In the genomic region with DNA sequence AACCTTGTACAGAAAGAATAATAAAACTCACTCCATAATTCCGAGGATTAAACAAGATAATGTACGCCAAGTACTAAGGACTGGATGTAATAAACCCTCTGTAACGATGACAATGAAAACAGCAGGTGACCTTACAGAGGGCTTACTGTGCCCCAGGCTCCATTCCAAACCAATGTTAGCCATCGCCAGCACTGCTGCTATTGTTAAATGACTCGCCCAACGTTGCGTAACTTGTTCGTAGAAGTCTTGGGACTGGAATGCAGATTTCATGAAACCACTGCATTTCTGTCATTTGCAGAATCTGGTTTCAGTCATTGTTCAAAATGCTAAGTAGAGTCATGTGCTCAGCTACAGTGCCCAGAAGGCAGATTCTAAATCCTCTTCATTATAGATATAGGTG, we compare ENCODE assay signal across 9 cellular contexts. TPM values are rescaled to one million over a fixed set of nuclear protein-coding genes. Genes with fewer than 3 reads are reported as not detected.
DNase-seq lines count a peak whose midpoint lies in the region; ATAC-seq, FAIRE-seq and TF ChIP-seq lines count a peak whose summit lies in the region.
"Had no signal": no experiment of that assay in that cellular context is flagged by ENCODE, and none has a peak within 500 bp of the region (broad histone marks: within the 10 kb centered on the region; RNA-seq: fewer than 3 reads in every experiment).

No MANE protein-coding gene starts in this region.

- 83 to 90% (median 87%) methylated on average over 8 of the region's 8 CpGs for WGBS in heart left ventricle, 4 donors

- H3K27me3 ChIP-seq in GM23338 (ENCODE audit: insufficient read depth) (no peaks in the 10 kb centered on the region), heart left ventricle (peaks cover 0 to 13% (median 0%) of the 10 kb centered on the region in 9 donors), subcutaneous abdominal adipose tissue (ENCODE audit: control insufficient read depth in 5 of 5, insufficient read depth in 4 of 5, low read length in 5 of 5) (no peaks in the 10 kb centered on the region)

- no peak for TF ChIP-seq CTCF in GM23338 (conservative IDR thresholded peaks at IDR 0.05; ENCODE audit: low read depth in 2 of 2)
- no peak for TF ChIP-seq CTCF in heart left ventricle (IDR thresholded peaks at IDR 0.05)

- peaks cover 5% of the 10 kb centered on the region for H4K20me1 ChIP-seq in GM23338 (replicated peaks; ENCODE audit: insufficient read depth)

- intact Hi-C loops in heart left ventricle (cut with DNase I) = no loop called here

- TF ChIP-seq POLR2A in heart left ventricle (IDR thresholded peaks at IDR 0.05) = no peak
- TF ChIP-seq POLR2A in GM12891 (IDR thresholded peaks at IDR 0.05; ENCODE audit: low read depth, low read length) = no peak

- H3K36me3 ChIP-seq in GM23338 (ENCODE audit: insufficient read depth) (peaks cover 5% of the 10 kb centered on the region), heart left ventricle (peaks cover 0 to 12% (median under 1%) of the 10 kb centered on the region in 9 donors), subcutaneous abdominal adipose tissue (ENCODE audit: control insufficient read depth in 5 of 5, insufficient read depth in 5 of 5, low read length in 5 of 5) (peaks cover 0 to 4% (median 0%) of the 10 kb centered on the region in 5 donors)

- H3K27ac ChIP-seq in GM23338 (ENCODE audit: low read depth) = no peak overlapping the region
- peak overlapping the region in 4 of 12 donors; percentile 7 to 83 (median 45) for H3K27ac ChIP-seq in heart left ventricle
- peak overlapping the region; percentile 42 for H3K27ac ChIP-seq in subcutaneous abdominal adipose tissue (ENCODE audit: low read depth, low read length)

- peaks cover 11% of the 10 kb centered on the region for H3K4me1 Mint-ChIP-seq in GM23338

- no peak overlapping the region for H3K4me2 ChIP-seq in GM23338

- ATAC-seq in GM23338 = peak; percentile 50
- peak; percentile 42 to 82 (median 68) for ATAC-seq in heart left ventricle
- ATAC-seq in left lobe of liver = no peak

- in situ Hi-C loops in SK-MEL-5 (cut with HindIII; ENCODE audit: low pct_unique_long_range_greater_than_20kb, low sequenced_read_pairs) = no loop called here

- H3K4me3 ChIP-seq in GM23338 = no peak overlapping the region
- H3K4me3 ChIP-seq in heart left ventricle = no peak overlapping the region
- H3K4me3 ChIP-seq in subcutaneous abdominal adipose tissue (ENCODE audit: low read depth in 1 of 5, low read length in 5 of 5) = no peak overlapping the region

- H2AFZ ChIP-seq in GM23338 = no peak overlapping the region

- peaks cover 7% of the 10 kb centered on the region for H3K27me3 Mint-ChIP-seq in GM23338 (ENCODE audit: insufficient read depth, low read depth, poor library complexity)

- peaks cover 27% of the 10 kb centered on the region for H3K36me3 Mint-ChIP-seq in GM23338 (ENCODE audit: low read depth)
- H3K36me3 Mint-ChIP-seq: activated naive CD8-positive, alpha-beta T cell had no signal

- H3K4me1 ChIP-seq in GM23338 (ENCODE audit: insufficient read depth) (no peaks in the 10 kb centered on the region), heart left ventricle (peaks cover 0 to 33% (median 0%) of the 10 kb centered on the region in 12 donors), subcutaneous abdominal adipose tissue (ENCODE audit: control insufficient read depth in 5 of 5, insufficient read depth in 5 of 5, low read length in 5 of 5) (peaks cover 0 to 21% (median 8%) of the 10 kb centered on the region in 5 donors)

- no peak overlapping the region for H3K4me3 Mint-ChIP-seq in GM23338
- H3K4me3 Mint-ChIP-seq: activated naive CD8-positive, alpha-beta T cell had no signal

- no peaks in the 10 kb centered on the region for H3K9me3 Mint-ChIP-seq in GM23338

- no peak overlapping the region for H3K27ac Mint-ChIP-seq in GM23338
- H3K27ac Mint-ChIP-seq: activated naive CD8-positive, alpha-beta T cell had no signal

- peaks cover 11% of the 10 kb centered on the region; the same call in 1 of the 2 replicates for H3K79me2 ChIP-seq in GM23338 (replicated peaks; ENCODE audit: insufficient read depth)

- H3K9me3 ChIP-seq in heart left ventricle (peaks cover 0 to 3% (median 0%) of the 10 kb centered on the region in 12 donors), subcutaneous abdominal adipose tissue (ENCODE audit: control insufficient read depth in 5 of 5, low read length in 5 of 5) (no peaks in the 10 kb centered on the region)

- DNase-seq in A172 (ENCODE audit: low spot score) = peak; percentile 93
- DNase-seq in GM23338 (ENCODE audit: low spot score) = peak; percentile 42
- DNase-seq in SK-MEL-5 (ENCODE audit: low read depth, low spot score) = peak; percentile 62
- peak in 3 of 5 donors; percentile 21 to 66 (median 56) for DNase-seq in heart left ventricle
- DNase-seq in GM12891 (ENCODE audit: insufficient read length, low spot score) = no peak
- DNase-seq in left lobe of liver (ENCODE audit: low spot score) = no peak
- no peak for DNase-seq in NCI-H2029 (lab: John Stamatoyannopoulos, UW)

- H3K9ac ChIP-seq in subcutaneous abdominal adipose tissue (ENCODE audit: low read length in 5 of 5) = no peak overlapping the region

- no peaks in the 10 kb centered on the region for H3K9me2 ChIP-seq in GM23338 (ENCODE audit: insufficient read depth)

- FAIRE-seq in GM12891 (lab: Jason Lieb, UNC) = no peak

- H3F3A ChIP-seq in GM23338 (replicated peaks; ENCODE audit: low read depth) = no peaks in the 10 kb centered on the region

TF ChIP-seq in GM23338, 12 proteins besides CTCF, POLR2A, EP300 and RAD21 (continues in another document):
- TF ChIP-seq, protein P1, sequence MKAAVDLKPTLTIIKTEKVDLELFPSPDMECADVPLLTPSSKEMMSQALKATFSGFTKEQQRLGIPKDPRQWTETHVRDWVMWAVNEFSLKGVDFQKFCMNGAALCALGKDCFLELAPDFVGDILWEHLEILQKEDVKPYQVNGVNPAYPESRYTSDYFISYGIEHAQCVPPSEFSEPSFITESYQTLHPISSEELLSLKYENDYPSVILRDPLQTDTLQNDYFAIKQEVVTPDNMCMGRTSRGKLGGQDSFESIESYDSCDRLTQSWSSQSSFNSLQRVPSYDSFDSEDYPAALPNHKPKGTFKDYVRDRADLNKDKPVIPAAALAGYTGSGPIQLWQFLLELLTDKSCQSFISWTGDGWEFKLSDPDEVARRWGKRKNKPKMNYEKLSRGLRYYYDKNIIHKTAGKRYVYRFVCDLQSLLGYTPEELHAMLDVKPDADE (IDR thresholded peaks at IDR 0.05) = no peak
- TF ChIP-seq EZH2phosphoT487 (IDR thresholded peaks at IDR 0.05; ENCODE audit: unreplicated experiment) (no peak), POLR2AphosphoS5 (IDR thresholded peaks at IDR 0.05; ENCODE audit: low read depth) (no peak), STAT1 (IDR thresholded peaks at IDR 0.05; ENCODE audit: unreplicated experiment) (no peak), ZNF331 (CRISPR knock-in tag; IDR thresholded peaks at IDR 0.05; ENCODE audit: low read depth) (no peak), EZH2 (IDR thresholded peaks at IDR 0.05; ENCODE audit: low read depth, unreplicated experiment) (no peak)

TF ChIP-seq in GM12891, 5 proteins besides CTCF, POLR2A, EP300 and RAD21:
- TF ChIP-seq POLR2AphosphoS5 (IDR thresholded peaks at IDR 0.05; ENCODE audit: low read depth, low read length) (no peak), TAF1 (IDR thresholded peaks at IDR 0.05; ENCODE audit: low read depth, low read length) (no peak), PAX5 (IDR thresholded peaks at IDR 0.05; ENCODE audit: insufficient read depth, low read length, severe bottlenecking) (no peak), SPI1 (IDR thresholded peaks at IDR 0.05; ENCODE audit: low read depth, low read length) (no peak), POU2F2 (IDR thresholded peaks at IDR 0.05; ENCODE audit: low read depth, low read length) (no peak)

RNA-seq across cellular contexts. Expression of gene STON2, which starts 0.7 kb away (rescaled TPM):
- total RNA-seq in A172 (2014; rRNA removed; shearing (Covaris generic)) = 0.52 and 1.6 TPM in 2 replicates
- total RNA-seq in GM23338 (2014; rRNA removed; shearing (Covaris generic)) = 65.4 and 71.0 TPM in 2 replicates
- 8.2 and 9.5 TPM in 2 replicates for polyA plus RNA-seq in GM23338 (2016; fragmentation: Nextera tagmentation; extraction: Ambion mirVana)
- 14.8 and 16.3 TPM in 2 replicates for total RNA-seq in SK-MEL-5 (2014; rRNA removed; shearing (Covaris generic))
- 6.0 and 8.3 TPM in 2 replicates for polyA plus RNA-seq in SK-MEL-5 (2015; cell fraction: cytosol; rRNA removed)
- polyA plus RNA-seq in SK-MEL-5 (2015; cell fraction: nucleus; rRNA removed) = 2.5 and 4.7 TPM in 2 replicates
- total RNA-seq in heart left ventricle = 10 to 100 TPM in 3 of 9 donors, 1 to 10 TPM in 6; 3.2 to 27.5 (median 7.0) TPM
- 1 to 10 TPM in 1 of 2 donors, under 1 TPM in 1; 0.28 to 1.7 TPM for polyA plus RNA-seq in heart left ventricle
- polyA plus RNA-seq in GM12891 (2012; ENCODE audit: low read depth, missing spikeins) = 0.04 TPM
- 6.3 TPM for total RNA-seq in left lobe of liver

Comparison
In these comparisons a context has a peak if more than half of its experiments do, and no peak if none do; other contexts are left out.
1. DNase-seq: peak in A172 (single experiment), GM23338 (single experiment), SK-MEL-5 (single experiment) and heart left ventricle (3 of 5); none in GM12891 (single experiment), left lobe of liver (single experiment) and NCI-H2029 (single experiment).